In genomic region chr4:102344520-102344954, GRCh38 we compare ENCODE assay signal across 1 cellular context.
TF ChIP-seq lines count a peak whose summit lies in the region.

No MANE protein-coding gene starts in this region.

TF ChIP-seq in HEK293, 187 proteins besides CTCF, POLR2A, EP300 and RAD21 (continued from another document):
- TF ChIP-seq HIC1 (tag by site-specific recombination; IDR thresholded peaks at IDR 0.05) (0 out of 2 replicates have a peak, but pooled peaks have one; percentile 50), ZNF174 (tag by site-specific recombination; IDR thresholded peaks at IDR 0.05) (no peak), ZNF10 (tag by site-specific recombination; IDR thresholded peaks at IDR 0.05) (no peak), ZNF555 (tag by site-specific recombination; conservative IDR thresholded peaks at IDR 0.05) (no peak), ZBTB17 (tag by site-specific recombination; IDR thresholded peaks at IDR 0.05) (no peak), ZXDB (tag by site-specific recombination; IDR thresholded peaks at IDR 0.05) (peak; percentile 11; the same call in 1 of the 2 replicates), ZNF549 (tag by site-specific recombination; IDR thresholded peaks at IDR 0.05) (no peak), ZBTB20 (tag by site-specific recombination; IDR thresholded peaks at IDR 0.05) (peak; percentile 38), ZNF423 (tag by site-specific recombination; IDR thresholded peaks at IDR 0.05) (no peak), ZNF529 (tag by site-specific recombination; IDR thresholded peaks at IDR 0.05; ENCODE audit: insufficient replicate concordance) (no peak), ZNF600 (tag by site-specific recombination; IDR thresholded peaks at IDR 0.05) (no peak), ZNF692 (tag by site-specific recombination; IDR thresholded peaks at IDR 0.05) (peak; percentile 30; the same call in 1 of the 2 replicates), SP3 (tag by site-specific recombination; IDR thresholded peaks at IDR 0.05) (no peak), ZSCAN30 (tag by site-specific recombination; IDR thresholded peaks at IDR 0.05) (peak; percentile 90), ZNF677 (tag by site-specific recombination; IDR thresholded peaks at IDR 0.05) (no peak), GLIS2 (tag by site-specific recombination; IDR thresholded peaks at IDR 0.05) (0 out of 2 replicates have a peak, but pooled peaks have one; percentile 31), ZNF837 (tag by site-specific recombination; IDR thresholded peaks at IDR 0.05) (no peak), KLF9 (tag by site-specific recombination; IDR thresholded peaks at IDR 0.05; ENCODE audit: low read depth) (no peak), ZIC2 (tag by site-specific recombination; IDR thresholded peaks at IDR 0.05) (peak; percentile 78), ZFP69B (tag by site-specific recombination; IDR thresholded peaks at IDR 0.05) (0 out of 2 replicates have a peak, but pooled peaks have one; percentile 4), ZNF544 (tag by site-specific recombination; IDR thresholded peaks at IDR 0.05) (no peak), ZNF19 (tag by site-specific recombination; IDR thresholded peaks at IDR 0.05; ENCODE audit: low read depth) (no peak), OSR2 (tag by site-specific recombination; IDR thresholded peaks at IDR 0.05) (no peak), ZBTB26 (tag by site-specific recombination; optimal IDR thresholded peaks at IDR 0.05) (peak; percentile 87), ZNF335 (tag by site-specific recombination; conservative IDR thresholded peaks at IDR 0.05) (peak; percentile 77), ZBTB48 (tag by site-specific recombination; IDR thresholded peaks at IDR 0.05) (no peak), SP2 (tag by site-specific recombination; IDR thresholded peaks at IDR 0.05) (0 out of 2 replicates have a peak, but pooled peaks have one; percentile 0), FEZF1 (tag by site-specific recombination; IDR thresholded peaks at IDR 0.05) (peak; percentile 83), ZBTB21 (tag by site-specific recombination; IDR thresholded peaks at IDR 0.05) (no peak), ZNF510 (tag by site-specific recombination; IDR thresholded peaks at IDR 0.05; ENCODE audit: insufficient replicate concordance) (no peak), KLF7 (tag by site-specific recombination; IDR thresholded peaks at IDR 0.05; ENCODE audit: borderline replicate concordance) (no peak), ZNF37A (tag by site-specific recombination; IDR thresholded peaks at IDR 0.05) (no peak), KLF10 (tag by site-specific recombination; IDR thresholded peaks at IDR 0.05) (no peak)
TF ChIP-seq in HEK293: peak in this region for 14.
